12 cellular contexts compared by ENCODE assay signal in the genomic region with DNA sequence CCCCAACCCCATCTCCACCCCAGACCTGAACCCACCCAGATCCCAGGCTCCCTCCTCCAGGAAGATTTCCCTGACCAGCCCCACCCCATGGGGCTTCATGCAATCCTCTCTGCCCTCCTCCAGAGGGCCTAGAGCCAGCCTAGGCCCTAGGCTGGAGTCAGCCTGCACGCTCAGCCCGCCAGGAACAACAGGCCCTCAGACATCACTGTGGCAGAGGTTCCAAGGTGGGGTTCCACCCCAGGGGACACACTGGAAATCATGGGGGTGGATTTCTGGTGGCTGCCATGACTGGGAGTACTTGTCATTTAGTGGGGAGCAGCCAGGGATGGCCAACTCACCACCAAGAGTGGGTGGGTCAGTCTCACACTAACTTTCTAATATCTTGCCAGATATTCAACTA.
A peak's percentile ranks its signal among the peaks of the same experiment; 100 is the strongest.
DNase-seq lines count a peak whose midpoint lies in the region; ATAC-seq and TF ChIP-seq lines count a peak whose summit lies in the region.
"Had no signal": no experiment of that assay in that cellular context is flagged by ENCODE, and none has a peak within 500 bp of the region (broad histone marks: within the 10 kb centered on the region; RNA-seq: fewer than 3 reads in every experiment).

No MANE protein-coding gene starts in this region.

- H3K27me3 Mint-ChIP-seq in GM23338 (ENCODE audit: insufficient read depth, low read depth, poor library complexity) (peaks cover 5% of the 10 kb centered on the region), progenitor cell of endocrine pancreas (no peaks in the 10 kb centered on the region), T-helper 17 cell (peaks cover under 1% of the 10 kb centered on the region)

- H3K4me1 ChIP-seq in GM23338 (ENCODE audit: insufficient read depth), result no peaks in the 10 kb centered on the region
- H3K4me1 ChIP-seq: Caco-2, lower lobe of right lung had no signal

- H3K4me3 ChIP-seq in GM23338 (no peak overlapping the region), MG63 (no peak overlapping the region), epithelial cell of esophagus (ENCODE audit: low read length) (no peak overlapping the region)
- H3K4me3 ChIP-seq: lower lobe of right lung had no signal

- H3K27me3 ChIP-seq in GM23338 (ENCODE audit: insufficient read depth) (no peaks in the 10 kb centered on the region), MG63 (no peaks in the 10 kb centered on the region)

- no peak overlapping the region for H2AFZ ChIP-seq in GM23338

- no peak overlapping the region for H3K4me3 Mint-ChIP-seq in GM23338
- H3K4me3 Mint-ChIP-seq in progenitor cell of endocrine pancreas (ENCODE audit: low read depth), result no peak overlapping the region
- no peak overlapping the region for H3K4me3 Mint-ChIP-seq in T-helper 17 cell
- H3K4me3 Mint-ChIP-seq: neural crest cell had no signal

- no peak overlapping the region for H3K27ac ChIP-seq in GM23338 (ENCODE audit: low read depth)
- H3K27ac ChIP-seq: epithelial cell of prostate, lower lobe of right lung had no signal

- ATAC-seq in GM23338 (peak; percentile 96), T-helper 17 cell (no peak)
- ATAC-seq: lower lobe of right lung had no signal

- H3K27ac Mint-ChIP-seq in GM23338 (no peak overlapping the region), progenitor cell of endocrine pancreas (no peak overlapping the region), T-helper 17 cell (no peak overlapping the region)

- no peak overlapping the region for H3K4me2 ChIP-seq in GM23338

- H3K36me3 ChIP-seq in GM23338 (ENCODE audit: insufficient read depth) (no peaks in the 10 kb centered on the region), MG63 (no peaks in the 10 kb centered on the region)
- H3K36me3 ChIP-seq: lower lobe of right lung had no signal

- no peaks in the 10 kb centered on the region for H3F3A ChIP-seq in GM23338 (replicated peaks; ENCODE audit: low read depth)

- no peaks in the 10 kb centered on the region for H3K79me2 ChIP-seq in GM23338 (replicated peaks; ENCODE audit: insufficient read depth)

- no peaks in the 10 kb centered on the region for H3K9me3 ChIP-seq in MG63
- no peaks in the 10 kb centered on the region for H3K9me3 ChIP-seq in T-helper 17 cell (ENCODE audit: control insufficient read depth, low read length, poor library complexity, severe bottlenecking)
- H3K9me3 ChIP-seq: Caco-2, lower lobe of right lung had no signal

- DNase-seq in GM23338 (ENCODE audit: low spot score) (peak; percentile 53), MG63 (peak; percentile 61), epithelial cell of esophagus (ENCODE audit: low read depth) (no peak), progenitor cell of endocrine pancreas (ENCODE audit: low spot score, unreplicated experiment) (peak; percentile 5), T-helper 17 cell (no peak), NCI-H187 (lab: John Stamatoyannopoulos, UW) (no peak), NCI-H1105 (lab: John Stamatoyannopoulos, UW) (no peak)
- DNase-seq: Caco-2, NCI-H2171 treated with DMSO at 0.1 percent for 48 hours had no signal

- TF ChIP-seq CTCF in GM23338 (conservative IDR thresholded peaks at IDR 0.05; ENCODE audit: low read depth in 2 of 2), result peak; percentile 38 to 48
- TF ChIP-seq CTCF in epithelial cell of esophagus (IDR thresholded peaks at IDR 0.05; ENCODE audit: insufficient read depth, low read depth, low read length, missing control alignments), result peak; percentile 19
- peak; percentile 10 for TF ChIP-seq CTCF in progenitor cell of endocrine pancreas (IDR thresholded peaks at IDR 0.05; ENCODE audit: unreplicated experiment)

- H3K9me3 Mint-ChIP-seq in GM23338 (peaks cover 7% of the 10 kb centered on the region; the same call in 1 of the 3 replicates), progenitor cell of endocrine pancreas (ENCODE audit: low read depth) (peaks cover 1% of the 10 kb centered on the region)

- peaks cover 18% of the 10 kb centered on the region; the same call in 2 of the 3 replicates for H3K4me1 Mint-ChIP-seq in GM23338
- H3K4me1 Mint-ChIP-seq in progenitor cell of endocrine pancreas (ENCODE audit: low read depth), result peaks cover 2% of the 10 kb centered on the region
- no peaks in the 10 kb centered on the region for H3K4me1 Mint-ChIP-seq in T-helper 17 cell
- H3K4me1 Mint-ChIP-seq: neural crest cell had no signal

- H4K20me1 ChIP-seq in GM23338 (replicated peaks; ENCODE audit: insufficient read depth), result no peaks in the 10 kb centered on the region

- no peaks in the 10 kb centered on the region for H3K9me2 ChIP-seq in GM23338 (ENCODE audit: insufficient read depth)

- H3K36me3 Mint-ChIP-seq in GM23338 (ENCODE audit: low read depth) (no peaks in the 10 kb centered on the region), progenitor cell of endocrine pancreas (ENCODE audit: insufficient read depth) (no peaks in the 10 kb centered on the region), T-helper 17 cell (ENCODE audit: low read depth) (no peaks in the 10 kb centered on the region)

TF ChIP-seq in GM23338, 12 proteins besides CTCF, POLR2A, EP300 and RAD21:
- TF ChIP-seq, protein P1, sequence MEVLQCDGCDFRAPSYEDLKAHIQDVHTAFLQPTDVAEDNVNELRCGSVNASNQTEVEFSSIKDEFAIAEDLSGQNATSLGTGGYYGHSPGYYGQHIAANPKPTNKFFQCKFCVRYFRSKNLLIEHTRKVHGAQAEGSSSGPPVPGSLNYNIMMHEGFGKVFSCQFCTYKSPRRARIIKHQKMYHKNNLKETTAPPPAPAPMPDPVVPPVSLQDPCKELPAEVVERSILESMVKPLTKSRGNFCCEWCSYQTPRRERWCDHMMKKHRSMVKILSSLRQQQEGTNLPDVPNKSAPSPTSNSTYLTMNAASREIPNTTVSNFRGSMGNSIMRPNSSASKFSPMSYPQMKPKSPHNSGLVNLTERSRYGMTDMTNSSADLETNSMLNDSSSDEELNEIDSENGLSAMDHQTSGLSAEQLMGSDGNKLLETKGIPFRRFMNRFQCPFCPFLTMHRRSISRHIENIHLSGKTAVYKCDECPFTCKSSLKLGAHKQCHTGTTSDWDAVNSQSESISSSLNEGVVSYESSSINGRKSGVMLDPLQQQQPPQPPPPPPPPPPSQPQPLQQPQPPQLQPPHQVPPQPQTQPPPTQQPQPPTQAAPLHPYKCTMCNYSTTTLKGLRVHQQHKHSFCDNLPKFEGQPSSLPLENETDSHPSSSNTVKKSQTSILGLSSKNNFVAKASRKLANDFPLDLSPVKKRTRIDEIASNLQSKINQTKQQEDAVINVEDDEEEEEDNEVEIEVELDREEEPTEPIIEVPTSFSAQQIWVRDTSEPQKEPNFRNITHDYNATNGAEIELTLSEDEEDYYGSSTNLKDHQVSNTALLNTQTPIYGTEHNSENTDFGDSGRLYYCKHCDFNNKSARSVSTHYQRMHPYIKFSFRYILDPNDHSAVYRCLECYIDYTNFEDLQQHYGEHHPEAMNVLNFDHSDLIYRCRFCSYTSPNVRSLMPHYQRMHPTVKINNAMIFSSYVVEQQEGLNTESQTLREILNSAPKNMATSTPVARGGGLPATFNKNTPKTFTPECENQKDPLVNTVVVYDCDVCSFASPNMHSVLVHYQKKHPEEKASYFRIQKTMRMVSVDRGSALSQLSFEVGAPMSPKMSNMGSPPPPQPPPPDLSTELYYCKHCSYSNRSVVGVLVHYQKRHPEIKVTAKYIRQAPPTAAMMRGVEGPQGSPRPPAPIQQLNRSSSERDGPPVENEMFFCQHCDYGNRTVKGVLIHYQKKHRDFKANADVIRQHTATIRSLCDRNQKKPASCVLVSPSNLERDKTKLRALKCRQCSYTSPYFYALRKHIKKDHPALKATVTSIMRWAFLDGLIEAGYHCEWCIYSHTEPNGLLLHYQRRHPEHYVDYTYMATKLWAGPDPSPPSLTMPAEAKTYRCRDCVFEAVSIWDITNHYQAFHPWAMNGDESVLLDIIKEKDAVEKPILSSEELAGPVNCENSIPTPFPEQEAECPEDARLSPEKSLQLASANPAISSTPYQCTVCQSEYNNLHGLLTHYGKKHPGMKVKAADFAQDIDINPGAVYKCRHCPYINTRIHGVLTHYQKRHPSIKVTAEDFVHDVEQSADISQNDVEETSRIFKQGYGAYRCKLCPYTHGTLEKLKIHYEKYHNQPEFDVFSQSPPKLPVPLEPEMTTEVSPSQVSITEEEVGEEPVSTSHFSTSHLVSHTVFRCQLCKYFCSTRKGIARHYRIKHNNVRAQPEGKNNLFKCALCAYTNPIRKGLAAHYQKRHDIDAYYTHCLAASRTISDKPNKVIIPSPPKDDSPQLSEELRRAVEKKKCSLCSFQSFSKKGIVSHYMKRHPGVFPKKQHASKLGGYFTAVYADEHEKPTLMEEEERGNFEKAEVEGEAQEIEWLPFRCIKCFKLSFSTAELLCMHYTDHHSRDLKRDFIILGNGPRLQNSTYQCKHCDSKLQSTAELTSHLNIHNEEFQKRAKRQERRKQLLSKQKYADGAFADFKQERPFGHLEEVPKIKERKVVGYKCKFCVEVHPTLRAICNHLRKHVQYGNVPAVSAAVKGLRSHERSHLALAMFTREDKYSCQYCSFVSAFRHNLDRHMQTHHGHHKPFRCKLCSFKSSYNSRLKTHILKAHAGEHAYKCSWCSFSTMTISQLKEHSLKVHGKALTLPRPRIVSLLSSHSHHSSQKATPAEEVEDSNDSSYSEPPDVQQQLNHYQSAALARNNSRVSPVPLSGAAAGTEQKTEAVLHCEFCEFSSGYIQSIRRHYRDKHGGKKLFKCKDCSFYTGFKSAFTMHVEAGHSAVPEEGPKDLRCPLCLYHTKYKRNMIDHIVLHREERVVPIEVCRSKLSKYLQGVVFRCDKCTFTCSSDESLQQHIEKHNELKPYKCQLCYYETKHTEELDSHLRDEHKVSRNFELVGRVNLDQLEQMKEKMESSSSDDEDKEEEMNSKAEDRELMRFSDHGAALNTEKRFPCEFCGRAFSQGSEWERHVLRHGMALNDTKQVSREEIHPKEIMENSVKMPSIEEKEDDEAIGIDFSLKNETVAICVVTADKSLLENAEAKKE (CRISPR knock-in tag; IDR thresholded peaks at IDR 0.05), result no peak
- TF ChIP-seq CREB1 (CRISPR knock-in tag; IDR thresholded peaks at IDR 0.05; ENCODE audit: low read depth), result no peak
- no peak for TF ChIP-seq ZNF114 (CRISPR knock-in tag; IDR thresholded peaks at IDR 0.05)
- no peak for TF ChIP-seq EZH2phosphoT487 (IDR thresholded peaks at IDR 0.05; ENCODE audit: unreplicated experiment)
- no peak for TF ChIP-seq POLR2AphosphoS5 (IDR thresholded peaks at IDR 0.05; ENCODE audit: low read depth)
- no peak for TF ChIP-seq STAT1 (IDR thresholded peaks at IDR 0.05; ENCODE audit: unreplicated experiment)

Comparison
In these comparisons a context has a peak if more than half of its experiments do, and no peak if none do; other contexts are left out.
1. DNase-seq: peak in GM23338 (single experiment), MG63 (single experiment) and progenitor cell of endocrine pancreas (single experiment); none in epithelial cell of esophagus (single experiment), T-helper 17 cell (0 of 3), NCI-H187 (0 of 2) and NCI-H1105 (single experiment).
2. Peak in every context shown above with its lines, with median percentiles within 50 percentile points of each other: CTCF ChIP-seq.